In genomic region chr13:47135800-47136658, GRCh38 we compare ENCODE assay signal across 2 cellular contexts.
TF ChIP-seq lines count a peak whose summit lies in the region.

No MANE protein-coding gene starts in this region.

TF ChIP-seq in liver, 16 proteins besides CTCF, POLR2A, EP300 and RAD21 (continued from another document):
- TF ChIP-seq, protein P1, sequence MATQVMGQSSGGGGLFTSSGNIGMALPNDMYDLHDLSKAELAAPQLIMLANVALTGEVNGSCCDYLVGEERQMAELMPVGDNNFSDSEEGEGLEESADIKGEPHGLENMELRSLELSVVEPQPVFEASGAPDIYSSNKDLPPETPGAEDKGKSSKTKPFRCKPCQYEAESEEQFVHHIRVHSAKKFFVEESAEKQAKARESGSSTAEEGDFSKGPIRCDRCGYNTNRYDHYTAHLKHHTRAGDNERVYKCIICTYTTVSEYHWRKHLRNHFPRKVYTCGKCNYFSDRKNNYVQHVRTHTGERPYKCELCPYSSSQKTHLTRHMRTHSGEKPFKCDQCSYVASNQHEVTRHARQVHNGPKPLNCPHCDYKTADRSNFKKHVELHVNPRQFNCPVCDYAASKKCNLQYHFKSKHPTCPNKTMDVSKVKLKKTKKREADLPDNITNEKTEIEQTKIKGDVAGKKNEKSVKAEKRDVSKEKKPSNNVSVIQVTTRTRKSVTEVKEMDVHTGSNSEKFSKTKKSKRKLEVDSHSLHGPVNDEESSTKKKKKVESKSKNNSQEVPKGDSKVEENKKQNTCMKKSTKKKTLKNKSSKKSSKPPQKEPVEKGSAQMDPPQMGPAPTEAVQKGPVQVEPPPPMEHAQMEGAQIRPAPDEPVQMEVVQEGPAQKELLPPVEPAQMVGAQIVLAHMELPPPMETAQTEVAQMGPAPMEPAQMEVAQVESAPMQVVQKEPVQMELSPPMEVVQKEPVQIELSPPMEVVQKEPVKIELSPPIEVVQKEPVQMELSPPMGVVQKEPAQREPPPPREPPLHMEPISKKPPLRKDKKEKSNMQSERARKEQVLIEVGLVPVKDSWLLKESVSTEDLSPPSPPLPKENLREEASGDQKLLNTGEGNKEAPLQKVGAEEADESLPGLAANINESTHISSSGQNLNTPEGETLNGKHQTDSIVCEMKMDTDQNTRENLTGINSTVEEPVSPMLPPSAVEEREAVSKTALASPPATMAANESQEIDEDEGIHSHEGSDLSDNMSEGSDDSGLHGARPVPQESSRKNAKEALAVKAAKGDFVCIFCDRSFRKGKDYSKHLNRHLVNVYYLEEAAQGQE (IDR thresholded peaks at IDR 0.05): peak; percentile 65
- TF ChIP-seq ATF3 (IDR thresholded peaks at IDR 0.05): peak; percentile 66
- TF ChIP-seq JUND (IDR thresholded peaks at IDR 0.05): peak; percentile 84 to 91
- peak in 1 of 2 donors; percentile 49 for TF ChIP-seq GABPA (IDR thresholded peaks at IDR 0.05 in 1 of 2, conservative IDR thresholded peaks at IDR 0.05 in 1 of 2)
- no peak for TF ChIP-seq TAF1 (conservative IDR thresholded peaks at IDR 0.05)
- TF ChIP-seq ZBTB33 (IDR thresholded peaks at IDR 0.05): peak; percentile 77
- peak; percentile 69 for TF ChIP-seq FOXA2 (IDR thresholded peaks at IDR 0.05)
- TF ChIP-seq FOXA1 (IDR thresholded peaks at IDR 0.05): peak; percentile 53
- peak; percentile 71 for TF ChIP-seq HNF4G (IDR thresholded peaks at IDR 0.05)
- TF ChIP-seq NR2F2 (IDR thresholded peaks at IDR 0.05): peak; percentile 22
- TF ChIP-seq EGR1 (IDR thresholded peaks at IDR 0.05; ENCODE audit: low read depth in 2 of 2): peak in 1 of 2 donors; percentile 35
- TF ChIP-seq RXRA (IDR thresholded peaks at IDR 0.05): peak; percentile 76 to 87
- peak; percentile 83 for TF ChIP-seq SP1 (IDR thresholded peaks at IDR 0.05)

TF ChIP-seq in HepG2, 621 proteins besides CTCF, POLR2A, EP300 and RAD21 (continued from another document):
- TF ChIP-seq, protein P2, sequence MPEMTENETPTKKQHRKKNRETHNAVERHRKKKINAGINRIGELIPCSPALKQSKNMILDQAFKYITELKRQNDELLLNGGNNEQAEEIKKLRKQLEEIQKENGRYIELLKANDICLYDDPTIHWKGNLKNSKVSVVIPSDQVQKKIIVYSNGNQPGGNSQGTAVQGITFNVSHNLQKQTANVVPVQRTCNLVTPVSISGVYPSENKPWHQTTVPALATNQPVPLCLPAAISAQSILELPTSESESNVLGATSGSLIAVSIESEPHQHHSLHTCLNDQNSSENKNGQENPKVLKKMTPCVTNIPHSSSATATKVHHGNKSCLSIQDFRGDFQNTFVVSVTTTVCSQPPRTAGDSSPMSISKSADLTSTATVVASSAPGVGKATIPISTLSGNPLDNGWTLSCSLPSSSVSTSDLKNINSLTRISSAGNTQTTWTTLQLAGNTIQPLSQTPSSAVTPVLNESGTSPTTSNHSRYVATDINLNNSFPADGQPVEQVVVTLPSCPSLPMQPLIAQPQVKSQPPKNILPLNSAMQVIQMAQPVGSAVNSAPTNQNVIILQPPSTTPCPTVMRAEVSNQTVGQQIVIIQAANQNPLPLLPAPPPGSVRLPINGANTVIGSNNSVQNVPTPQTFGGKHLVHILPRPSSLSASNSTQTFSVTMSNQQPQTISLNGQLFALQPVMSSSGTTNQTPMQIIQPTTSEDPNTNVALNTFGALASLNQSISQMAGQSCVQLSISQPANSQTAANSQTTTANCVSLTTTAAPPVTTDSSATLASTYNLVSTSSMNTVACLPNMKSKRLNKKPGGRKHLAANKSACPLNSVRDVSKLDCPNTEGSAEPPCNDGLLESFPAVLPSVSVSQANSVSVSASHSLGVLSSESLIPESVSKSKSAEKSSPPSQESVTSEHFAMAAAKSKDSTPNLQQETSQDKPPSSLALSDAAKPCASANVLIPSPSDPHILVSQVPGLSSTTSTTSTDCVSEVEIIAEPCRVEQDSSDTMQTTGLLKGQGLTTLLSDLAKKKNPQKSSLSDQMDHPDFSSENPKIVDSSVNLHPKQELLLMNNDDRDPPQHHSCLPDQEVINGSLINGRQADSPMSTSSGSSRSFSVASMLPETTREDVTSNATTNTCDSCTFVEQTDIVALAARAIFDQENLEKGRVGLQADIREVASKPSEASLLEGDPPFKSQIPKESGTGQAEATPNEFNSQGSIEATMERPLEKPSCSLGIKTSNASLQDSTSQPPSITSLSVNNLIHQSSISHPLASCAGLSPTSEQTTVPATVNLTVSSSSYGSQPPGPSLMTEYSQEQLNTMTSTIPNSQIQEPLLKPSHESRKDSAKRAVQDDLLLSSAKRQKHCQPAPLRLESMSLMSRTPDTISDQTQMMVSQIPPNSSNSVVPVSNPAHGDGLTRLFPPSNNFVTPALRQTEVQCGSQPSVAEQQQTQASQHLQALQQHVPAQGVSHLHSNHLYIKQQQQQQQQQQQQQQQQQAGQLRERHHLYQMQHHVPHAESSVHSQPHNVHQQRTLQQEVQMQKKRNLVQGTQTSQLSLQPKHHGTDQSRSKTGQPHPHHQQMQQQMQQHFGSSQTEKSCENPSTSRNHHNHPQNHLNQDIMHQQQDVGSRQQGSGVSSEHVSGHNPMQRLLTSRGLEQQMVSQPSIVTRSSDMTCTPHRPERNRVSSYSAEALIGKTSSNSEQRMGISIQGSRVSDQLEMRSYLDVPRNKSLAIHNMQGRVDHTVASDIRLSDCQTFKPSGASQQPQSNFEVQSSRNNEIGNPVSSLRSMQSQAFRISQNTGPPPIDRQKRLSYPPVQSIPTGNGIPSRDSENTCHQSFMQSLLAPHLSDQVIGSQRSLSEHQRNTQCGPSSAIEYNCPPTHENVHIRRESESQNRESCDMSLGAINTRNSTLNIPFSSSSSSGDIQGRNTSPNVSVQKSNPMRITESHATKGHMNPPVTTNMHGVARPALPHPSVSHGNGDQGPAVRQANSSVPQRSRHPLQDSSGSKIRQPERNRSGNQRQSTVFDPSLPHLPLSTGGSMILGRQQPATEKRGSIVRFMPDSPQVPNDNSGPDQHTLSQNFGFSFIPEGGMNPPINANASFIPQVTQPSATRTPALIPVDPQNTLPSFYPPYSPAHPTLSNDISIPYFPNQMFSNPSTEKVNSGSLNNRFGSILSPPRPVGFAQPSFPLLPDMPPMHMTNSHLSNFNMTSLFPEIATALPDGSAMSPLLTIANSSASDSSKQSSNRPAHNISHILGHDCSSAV (CRISPR knock-in tag; IDR thresholded peaks at IDR 0.05; ENCODE audit: borderline replicate concordance): no peak
